1 cellular context compared by ENCODE assay signal in genomic region chr7:128390871-128391565, GRCh38.
A peak's percentile ranks its signal among the peaks of the same experiment; 100 is the strongest.
TF ChIP-seq lines count a peak whose summit lies in the region.

No MANE protein-coding gene starts in this region.

TF ChIP-seq in K562, 482 proteins besides CTCF, POLR2A, EP300 and RAD21 (continued from another document):
- no peak for TF ChIP-seq ZBTB11 (CRISPR knock-in tag; IDR thresholded peaks at IDR 0.05)
- TF ChIP-seq MAFF (IDR thresholded peaks at IDR 0.05; ENCODE audit: low read length) = peak; percentile 46; the same call in 1 of the 2 replicates
- no peak for TF ChIP-seq CHD1 (IDR thresholded peaks at IDR 0.05; ENCODE audit: low read length)
- TF ChIP-seq ATF1 (CRISPR knock-in tag; IDR thresholded peaks at IDR 0.05) = no peak
- TF ChIP-seq ATF1 (tag; IDR thresholded peaks at IDR 0.05) = no peak
- no peak for TF ChIP-seq FOXA1 (IDR thresholded peaks at IDR 0.05; ENCODE audit: borderline replicate concordance)
- no peak for TF ChIP-seq RBBP5 (IDR thresholded peaks at IDR 0.05; ENCODE audit: borderline replicate concordance, insufficient read depth, low read length, poor library complexity, severe bottlenecking)
- no peak for TF ChIP-seq CCNT2 (IDR thresholded peaks at IDR 0.05; ENCODE audit: borderline replicate concordance, extremely low read depth, insufficient read length, low read depth, low read length)
- no peak for TF ChIP-seq SOX6 (IDR thresholded peaks at IDR 0.05)
- TF ChIP-seq SREBF2 (CRISPR knock-in tag; IDR thresholded peaks at IDR 0.05) = 0 out of 2 replicates have a peak, but pooled peaks have one; percentile 82
